In genomic region chr20:61736001-61736635, GRCh38 we compare ENCODE assay signal across 22 cellular contexts.
"Had no signal": no experiment of that assay in that cellular context is flagged by ENCODE, and none has a peak within 500 bp of the region (broad histone marks: within the 10 kb centered on the region; RNA-seq: fewer than 3 reads in every experiment).

No MANE protein-coding gene starts in this region.

- H3K4me3 ChIP-seq: coronary artery, left ventricle myocardium inferior, lung, right lobe of liver, testis, tibial nerve, upper lobe of right lung, vagina had no signal

- DNase-seq: effector CD4-positive, alpha-beta T cell; endodermal cell; erythroblast; foreskin keratinocyte; immature natural killer cell; left ventricle myocardium inferior; mesenchymal stem cell; midbrain; stimulated activated CD4-positive, alpha-beta T cell treated with anti-CD3 and anti-CD28 coated beads, Interleukin-2, amount 100 ng/mL, for 24 hours; stimulated activated CD4-positive, alpha-beta T cell treated with anti-CD3 and anti-CD28 coated beads, Interleukin-4, amount 100 ng/mL, for 4 hours; stimulated activated naive B cell treated with anti-CD40 and anti-IgM and Interleukin-4, amounts not matched to agents 10 μg/mL and 1 μg/mL and 100 μg/mL, for 72 hours; stimulated activated naive CD8-positive, alpha-beta T cell treated with anti-CD3 and anti-CD28 coated beads, Interleukin-15, amount 100 ng/mL, for 72 hours; testis; upper lobe of right lung had no signal

- H3K4me1 ChIP-seq: foreskin keratinocyte, left ventricle myocardium inferior, right lobe of liver, testis, tibial nerve, upper lobe of right lung, vagina had no signal

- FAIRE-seq: endothelial cell of umbilical vein, keratinocyte had no signal

- H3K27ac ChIP-seq: coronary artery, foreskin keratinocyte, left ventricle myocardium inferior, neutrophil, right lobe of liver, testis, tibial nerve, upper lobe of right lung, vagina had no signal

- H3K9me3 ChIP-seq: left ventricle myocardium inferior, neutrophil, right lobe of liver, testis, tibial nerve, upper lobe of right lung, vagina had no signal

- H3K27me3 ChIP-seq: neutrophil, right lobe of liver, testis, tibial nerve, upper lobe of right lung, vagina had no signal

- H3K36me3 ChIP-seq: left ventricle myocardium inferior, neutrophil, right lobe of liver, tibial nerve, upper lobe of right lung, vagina had no signal
